8 cellular contexts compared by ENCODE assay signal in the genomic region with DNA sequence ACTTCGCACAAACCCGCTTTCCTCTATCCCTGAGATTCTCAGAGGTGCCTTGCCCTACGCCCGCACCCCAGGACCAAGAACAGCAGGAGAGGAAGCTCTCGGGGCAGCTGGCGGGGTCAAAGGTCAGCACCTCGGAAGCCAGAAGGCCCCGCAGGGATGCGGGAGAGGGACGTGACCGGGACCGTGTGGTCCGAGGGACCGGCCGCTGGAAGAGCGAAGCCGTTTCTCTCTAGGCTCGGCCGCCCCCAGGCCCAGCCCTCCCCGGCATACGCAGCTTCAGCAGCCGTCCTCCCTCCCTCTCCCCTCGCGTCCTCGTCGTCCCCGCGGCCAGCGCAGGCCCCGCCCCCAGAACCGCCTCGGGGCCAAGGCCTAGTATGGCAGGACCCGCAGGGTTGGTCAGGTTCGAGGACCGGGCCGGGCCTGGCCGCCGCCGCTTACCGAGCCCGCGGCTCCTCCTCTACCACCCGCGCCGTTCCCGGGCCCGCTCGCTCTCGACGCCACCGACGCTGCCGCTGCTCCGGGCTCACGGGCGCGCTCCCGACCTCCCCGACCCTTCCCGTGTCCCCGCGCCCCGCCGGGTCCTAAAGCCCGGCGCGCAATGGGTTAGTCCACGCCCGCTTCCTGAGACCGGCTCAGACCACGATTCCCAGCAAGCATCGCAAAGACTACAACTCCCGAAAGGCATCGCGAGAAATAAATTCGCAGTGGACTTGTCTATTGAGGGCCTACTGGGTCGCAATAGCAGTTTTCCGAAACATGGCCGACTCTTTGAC. TPM values are rescaled to one million over a fixed set of nuclear protein-coding genes. Genes with fewer than 3 reads are reported as not detected.
DNase-seq lines count a peak whose midpoint lies in the region; ATAC-seq and TF ChIP-seq lines count a peak whose summit lies in the region.

A gene with protein sequence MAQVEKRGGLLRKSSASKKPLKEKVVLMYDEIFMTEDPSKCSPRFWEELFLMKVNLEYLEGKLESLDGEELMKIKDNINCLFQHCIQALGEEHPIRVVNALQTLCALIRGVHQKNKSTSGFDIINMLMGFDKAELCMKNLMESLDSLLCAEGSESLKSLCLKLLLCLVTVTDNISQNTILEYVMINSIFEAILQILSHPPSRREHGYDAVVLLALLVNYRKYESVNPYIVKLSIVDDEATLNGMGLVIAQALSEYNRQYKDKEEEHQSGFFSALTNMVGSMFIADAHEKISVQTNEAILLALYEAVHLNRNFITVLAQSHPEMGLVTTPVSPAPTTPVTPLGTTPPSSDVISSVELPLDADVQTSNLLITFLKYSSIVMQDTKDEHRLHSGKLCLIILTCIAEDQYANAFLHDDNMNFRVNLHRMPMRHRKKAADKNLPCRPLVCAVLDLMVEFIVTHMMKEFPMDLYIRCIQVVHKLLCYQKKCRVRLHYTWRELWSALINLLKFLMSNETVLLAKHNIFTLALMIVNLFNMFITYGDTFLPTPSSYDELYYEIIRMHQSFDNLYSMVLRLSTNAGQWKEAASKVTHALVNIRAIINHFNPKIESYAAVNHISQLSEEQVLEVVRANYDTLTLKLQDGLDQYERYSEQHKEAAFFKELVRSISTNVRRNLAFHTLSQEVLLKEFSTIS (minus strand): TSS at position 527 of the 773 bp plus-strand sequence. CDS start 16,059 bp downstream, outside the sequence.

- H3K4me3 ChIP-seq in kidney epithelial cell (ENCODE audit: low read depth, low read length), result peak within 1 kb of the TSS; percentile 99

- H3K27me3 ChIP-seq in kidney epithelial cell (ENCODE audit: control insufficient read depth, insufficient read depth, low read length), result no peaks in the 10 kb centered on the region

- DNase-seq in AG09319 (ENCODE audit: extremely low read depth, low read depth), result peak; percentile 94
- DNase-seq in NCI-H446 treated with DMSO at 0.1 percent for 48 hours (lab: John Stamatoyannopoulos, UW), result peak; percentile 89
- peak; percentile 79 for DNase-seq in activated CD4-positive, alpha-beta T cell treated with anti-CD3 and anti-CD28 coated beads for 1 hour
- peak; percentile 98 for DNase-seq in cerebellum (ENCODE audit: low spot score)
- DNase-seq in kidney epithelial cell (ENCODE audit: low read depth), result peak; percentile 95
- peak; percentile 85 to 89 for DNase-seq in stimulated activated CD4-positive, alpha-beta T cell treated with anti-CD3 and anti-CD28 coated beads, Interleukin-15, amount 100 ng/mL, for 48 hours (ENCODE audit: low read depth in 2 of 2)

- H3K36me3 ChIP-seq in kidney epithelial cell (ENCODE audit: control insufficient read depth, insufficient read depth, low read length), result no peaks in the 10 kb centered on the region

- TF ChIP-seq CTCF in AG09319 (IDR thresholded peaks at IDR 0.05; ENCODE audit: low read depth, low read length) (no peak), kidney epithelial cell (IDR thresholded peaks at IDR 0.05; ENCODE audit: insufficient read depth, low read length, poor library complexity, severe bottlenecking) (no peak)

- ATAC-seq in GM19025 (IDR thresholded peaks at IDR 0.05; ENCODE audit: low read depth, unreplicated experiment) (peak; percentile 92), HG03342 (IDR thresholded peaks at IDR 0.05; ENCODE audit: unreplicated experiment) (peak; percentile 92)

RNA-seq across cellular contexts. Expression of the gene that starts here (rescaled TPM):
- total RNA-seq in cerebellum, result 20.9 TPM
- 10.7 and 11.1 TPM in 2 replicates for total RNA-seq in kidney epithelial cell

Comparison
In these comparisons a context has a peak if more than half of its experiments do, and no peak if none do; other contexts are left out.
1. Peak in every context shown above with its lines: DNase-seq, ATAC-seq and H3K4me3 ChIP-seq.